Comparison of ENCODE assay signal across 1 cellular context in the genomic region with DNA sequence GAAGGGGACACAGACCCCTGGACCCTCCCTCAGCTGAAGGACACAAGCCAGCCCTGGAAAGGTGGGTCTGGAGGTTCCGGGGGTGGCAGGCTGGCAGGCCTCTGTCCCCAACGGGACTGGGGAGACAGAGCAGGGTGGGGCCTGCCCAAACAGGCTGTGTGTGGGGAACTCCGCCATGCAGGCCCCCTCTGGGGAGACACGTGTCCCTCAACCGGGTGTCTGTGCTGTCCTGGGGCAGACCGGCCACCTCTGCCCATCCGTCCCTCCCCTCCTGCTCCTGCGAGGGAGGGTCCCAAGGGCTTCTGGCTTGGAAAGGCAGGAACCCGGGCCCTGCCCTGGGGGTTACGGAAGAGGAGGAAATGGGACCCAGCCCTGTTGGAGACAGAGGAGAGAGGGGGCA.
TF ChIP-seq lines count a peak whose summit lies in the region.

No MANE protein-coding gene starts in this region.

TF ChIP-seq in H1, 55 proteins besides CTCF, POLR2A, EP300 and RAD21:
- no peak for TF ChIP-seq SP4 (IDR thresholded peaks at IDR 0.05; ENCODE audit: low read length)
- no peak for TF ChIP-seq BACH1 (IDR thresholded peaks at IDR 0.05; ENCODE audit: low read length)
- no peak for TF ChIP-seq CHD1 (IDR thresholded peaks at IDR 0.05; ENCODE audit: low read depth, low read length)
- no peak for TF ChIP-seq TEAD4 (IDR thresholded peaks at IDR 0.05; ENCODE audit: low read depth, low read length)
- TF ChIP-seq GABPA (IDR thresholded peaks at IDR 0.05; ENCODE audit: borderline replicate concordance, insufficient read depth, low read length), result no peak
- TF ChIP-seq SIX5 (IDR thresholded peaks at IDR 0.05; ENCODE audit: low read depth, low read length), result no peak
- no peak for TF ChIP-seq ASH2L (IDR thresholded peaks at IDR 0.05; ENCODE audit: low read length)
- TF ChIP-seq EZH2 (IDR thresholded peaks at IDR 0.05; ENCODE audit: low read depth, low read length, severe bottlenecking), result no peak
- no peak for TF ChIP-seq HDAC2 (IDR thresholded peaks at IDR 0.05; ENCODE audit: borderline replicate concordance in 1 of 2, low read depth in 2 of 2, low read length in 2 of 2)
